ENCODE assay signal across 30 cellular contexts in the genomic region with DNA sequence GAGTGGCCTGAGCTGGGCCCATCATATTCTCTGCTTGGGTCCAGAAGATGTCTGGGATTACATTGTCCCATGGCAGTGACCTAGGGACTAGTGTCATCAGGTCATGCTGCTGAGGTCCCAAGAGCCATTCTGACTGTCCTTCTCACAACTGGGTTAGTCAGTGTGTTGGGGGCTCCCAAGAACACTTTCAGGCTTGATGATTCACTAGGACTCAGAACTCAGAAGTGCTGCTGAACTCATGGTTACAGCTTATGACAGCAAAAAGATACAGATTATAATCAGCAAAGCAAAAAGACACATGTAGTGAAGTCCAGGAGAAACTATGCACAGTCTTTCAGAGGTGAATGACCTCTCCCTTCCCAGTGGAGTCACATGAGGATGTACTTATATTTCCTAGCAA.
DNase-seq lines count a peak whose midpoint lies in the region; ATAC-seq and FAIRE-seq lines count a peak whose summit lies in the region.
"Had no signal": no experiment of that assay in that cellular context is flagged by ENCODE, and none has a peak within 500 bp of the region (broad histone marks: within the 10 kb centered on the region; RNA-seq: fewer than 3 reads in every experiment).

No MANE protein-coding gene starts in this region.

- no peak for ATAC-seq in HG02852 (IDR thresholded peaks at IDR 0.05; ENCODE audit: unreplicated experiment)
- ATAC-seq: body of pancreas had no signal

- H3K9me3 ChIP-seq in adipocyte (ENCODE audit: control insufficient read depth, low read length) (no peaks in the 10 kb centered on the region), small intestine (ENCODE audit: control insufficient read depth, low read depth) (no peaks in the 10 kb centered on the region)
- H3K9me3 ChIP-seq: body of pancreas, HAP-1, spleen, testis, vagina had no signal

- H3K4me3 ChIP-seq in adipocyte (ENCODE audit: low read length), result no peak overlapping the region
- no peak overlapping the region for H3K4me3 ChIP-seq in small intestine (ENCODE audit: low read depth in 1 of 2, low read length in 2 of 2)
- H3K4me3 ChIP-seq: body of pancreas, HAP-1, spleen, testis, vagina had no signal

- peaks cover 0 to 4% (median 2%) of the 10 kb centered on the region in 3 donors for H3K27me3 Mint-ChIP-seq in immature natural killer cell (ENCODE audit: low read depth in 3 of 3)
- H3K27me3 Mint-ChIP-seq: activated CD4-positive, alpha-beta memory T cell treated with anti-CD3 and anti-CD28 coated beads, Interleukin-2, amount 10 ng/mL, durations not matched to agents 7 days and 5 days; IgD-negative memory B cell had no signal

- H3K4me1 ChIP-seq in adipocyte (ENCODE audit: control insufficient read depth, insufficient read depth, low read length) (peaks cover 11% of the 10 kb centered on the region), small intestine (ENCODE audit: control insufficient read depth in 2 of 2, insufficient read depth in 1 of 2, low read depth in 1 of 2, low read length in 1 of 2) (no peaks in the 10 kb centered on the region)
- H3K4me1 ChIP-seq: body of pancreas, HAP-1, testis, vagina had no signal

- no peak for FAIRE-seq in small intestine (lab: Jason Lieb, UNC)

- peak; percentile 1 for DNase-seq in A172 (ENCODE audit: low spot score)
- peak; percentile 10 for DNase-seq in GM03348 (ENCODE audit: low spot score)
- peak; percentile 7 for DNase-seq in adipocyte (ENCODE audit: low read depth)
- DNase-seq in immature natural killer cell, result no peak
- DNase-seq in SIG-M5 treated with dmso at 0.1 percent for 504 hours (lab: John Stamatoyannopoulos, UW; ENCODE audit: unreplicated experiment), result no peak
- DNase-seq in small intestine, result no peak
- no peak for DNase-seq in SKM-1 treated with dmso at 0.1 percent for 144 hours (lab: John Stamatoyannopoulos, UW; ENCODE audit: unreplicated experiment)
- DNase-seq: activated CD4-positive, alpha-beta memory T cell treated with anti-CD3 and anti-CD28 coated beads, Interleukin-2, amount 10 ng/mL, durations not matched to agents 7 days and 5 days; activated CD4-positive, CD25-positive, alpha-beta regulatory T cell; activated effector memory CD4-positive, alpha-beta T cell treated with anti-CD3 and anti-CD28 coated beads, Interleukin-2, amount 50 U/mL, for 16 hours; activated T-cell treated with anti-CD3 and anti-CD28 coated beads for 4 hours; body of pancreas; C1 segment of cervical spinal cord; Calu3; effector CD8-positive, alpha-beta T cell; NCI-H1105 treated with DMSO at 0.1 percent for 48 hours; NCI-H2081 treated with DMSO at 0.1 percent for 48 hours; NCI-H345; NCI-H82; nucleus accumbens; Right ventricle myocardium superior; spleen; stimulated activated CD4-positive, alpha-beta T cell treated with anti-CD3 and anti-CD28 coated beads, Interleukin-2, amount 100 ng/mL, for 48 hours; stimulated activated naive CD4-positive, alpha-beta T cell; testis had no signal

- H3K4me3 Mint-ChIP-seq in immature natural killer cell, result no peak overlapping the region
- H3K4me3 Mint-ChIP-seq: activated CD4-positive, alpha-beta memory T cell treated with anti-CD3 and anti-CD28 coated beads, Interleukin-2, amount 10 ng/mL, durations not matched to agents 7 days and 5 days; IgD-negative memory B cell had no signal

- H3K27ac Mint-ChIP-seq in immature natural killer cell, result peak overlapping the region in 4 of 6 donors; percentile 8 to 50 (median 32)
- H3K27ac Mint-ChIP-seq: activated CD4-positive, alpha-beta memory T cell treated with anti-CD3 and anti-CD28 coated beads, Interleukin-2, amount 10 ng/mL, durations not matched to agents 7 days and 5 days had no signal

- peaks cover 38 to 73% of the 10 kb centered on the region in 2 donors for H3K4me1 Mint-ChIP-seq in immature natural killer cell
- H3K4me1 Mint-ChIP-seq: activated CD4-positive, alpha-beta memory T cell treated with anti-CD3 and anti-CD28 coated beads, Interleukin-2, amount 10 ng/mL, durations not matched to agents 7 days and 5 days; IgD-negative memory B cell had no signal

- H3K36me3 Mint-ChIP-seq in immature natural killer cell, result peaks cover 3 to 12% (median 4%) of the 10 kb centered on the region in 3 donors
- H3K36me3 Mint-ChIP-seq: IgD-negative memory B cell had no signal

- no peaks in the 10 kb centered on the region for H3K27me3 ChIP-seq in adipocyte (replicated peaks; ENCODE audit: control insufficient read depth, insufficient read depth, low read length)
- no peaks in the 10 kb centered on the region for H3K27me3 ChIP-seq in small intestine (ENCODE audit: control insufficient read depth in 2 of 2, insufficient read depth in 2 of 2, low read length in 2 of 2)
- H3K27me3 ChIP-seq: body of pancreas, spleen, testis, vagina had no signal

- no peak overlapping the region for H3K9ac ChIP-seq in adipocyte (ENCODE audit: low read length)

- H3K9me3 Mint-ChIP-seq in immature natural killer cell, result no peaks in the 10 kb centered on the region
- H3K9me3 Mint-ChIP-seq: activated CD4-positive, alpha-beta memory T cell treated with anti-CD3 and anti-CD28 coated beads, Interleukin-2, amount 10 ng/mL, durations not matched to agents 7 days and 5 days had no signal

- H3K27ac ChIP-seq in small intestine (ENCODE audit: low read depth in 1 of 2, low read length in 1 of 2), result no peak overlapping the region
- H3K27ac ChIP-seq: body of pancreas, HL-60, spleen, testis, vagina had no signal

- H3K36me3 ChIP-seq in adipocyte (ENCODE audit: control insufficient read depth, insufficient read depth, low read length, severe bottlenecking), result no peaks in the 10 kb centered on the region
- no peaks in the 10 kb centered on the region for H3K36me3 ChIP-seq in small intestine (ENCODE audit: control insufficient read depth in 2 of 2, insufficient read depth in 2 of 2, low read length in 2 of 2)
- H3K36me3 ChIP-seq: HAP-1, spleen, vagina had no signal

Comparison
In these comparisons a context has a peak if more than half of its experiments do, and no peak if none do; other contexts are left out.
1. DNase-seq: peak in A172 (single experiment), GM03348 (single experiment) and adipocyte (single experiment); none in immature natural killer cell (0 of 3), SIG-M5 treated with dmso at 0.1 percent for 504 hours (single experiment), small intestine (single experiment) and SKM-1 treated with dmso at 0.1 percent for 144 hours (single experiment).